Comparison of ENCODE assay signal across 8 cellular contexts in genomic region chr1:36576118-36576517, GRCh38.
DNase-seq lines count a peak whose midpoint lies in the region; ATAC-seq and TF ChIP-seq lines count a peak whose summit lies in the region.

No MANE protein-coding gene starts in this region.

- no peak overlapping the region for H3K27ac Mint-ChIP-seq in activated naive CD8-positive, alpha-beta T cell treated with anti-CD3 and anti-CD28 coated beads, Interleukin-2, amount 50 U/mL, for 24 hours

- no peaks in the 10 kb centered on the region for H3K9me3 ChIP-seq in hepatocyte (ENCODE audit: low read depth)

- H3K9me2 ChIP-seq in hepatocyte (replicated peaks; ENCODE audit: insufficient read depth), result no peaks in the 10 kb centered on the region

- H2AFZ ChIP-seq in hepatocyte, result no peak overlapping the region

- H3K4me1 Mint-ChIP-seq in activated naive CD8-positive, alpha-beta T cell treated with anti-CD3 and anti-CD28 coated beads, Interleukin-2, amount 50 U/mL, for 24 hours, result no peaks in the 10 kb centered on the region

- H3K27me3 Mint-ChIP-seq in activated naive CD8-positive, alpha-beta T cell treated with anti-CD3 and anti-CD28 coated beads, Interleukin-2, amount 50 U/mL, for 24 hours, result peaks cover 21% of the 10 kb centered on the region

- no peak overlapping the region for H3K4me2 ChIP-seq in hepatocyte

- DNase-seq in DMS153 (lab: John Stamatoyannopoulos, UW) (peak; percentile 36), KBM-7 (peak; percentile 55), SK-N-DZ (ENCODE audit: low spot score) (peak; percentile 64), hepatocyte (ENCODE audit: low spot score) (peak; percentile 79)
- DNase-seq in activated naive CD8-positive, alpha-beta T cell treated with anti-CD3 and anti-CD28 coated beads, Interleukin-2, amount 50 U/mL, for 24 hours, result peak; percentile 73
- DNase-seq in stimulated activated CD4-positive, alpha-beta T cell treated with anti-CD3 and anti-CD28 coated beads, Interleukin-12 subunit alpha, Interleukin-12 subunit beta, amount 100 ng/mL, for 24 hours (ENCODE audit: low read depth in 2 of 2), result peak; percentile 25 to 56

- no peak overlapping the region for H3K4me3 ChIP-seq in hepatocyte

- TF ChIP-seq CTCF in hepatocyte (IDR thresholded peaks at IDR 0.05; ENCODE audit: poor library complexity), result peak; percentile 92

- H4K20me1 ChIP-seq in hepatocyte (ENCODE audit: insufficient read depth, poor library complexity, severe bottlenecking), result no peaks in the 10 kb centered on the region

- in situ Hi-C loops in KBM-7 (cut with MboI; ENCODE audit: low pct_unique_long_range_greater_than_20kb, low sequenced_read_pairs), result no loop called here

- peaks cover 9% of the 10 kb centered on the region for H3K27me3 ChIP-seq in hepatocyte

- no peaks in the 10 kb centered on the region for H3K4me1 ChIP-seq in hepatocyte (ENCODE audit: insufficient read depth)

- no peaks in the 10 kb centered on the region for H3K9me3 Mint-ChIP-seq in activated naive CD8-positive, alpha-beta T cell treated with anti-CD3 and anti-CD28 coated beads, Interleukin-2, amount 50 U/mL, for 24 hours

- no peaks in the 10 kb centered on the region for H3K36me3 ChIP-seq in hepatocyte (replicated peaks; ENCODE audit: insufficient read depth, low read depth)

- no peak overlapping the region for H3K4me3 Mint-ChIP-seq in activated naive CD8-positive, alpha-beta T cell treated with anti-CD3 and anti-CD28 coated beads, Interleukin-2, amount 50 U/mL, for 24 hours

- no peaks in the 10 kb centered on the region for H3K36me3 Mint-ChIP-seq in activated naive CD8-positive, alpha-beta T cell treated with anti-CD3 and anti-CD28 coated beads, Interleukin-2, amount 50 U/mL, for 24 hours (ENCODE audit: low read depth)

- H3K79me2 ChIP-seq in hepatocyte, result no peaks in the 10 kb centered on the region

- peak; percentile 67 for ATAC-seq in activated naive CD8-positive, alpha-beta T cell treated with anti-CD3 and anti-CD28 coated beads, Interleukin-2, amount 50 U/mL, for 24 hours
- no peak for ATAC-seq in HG02870 (IDR thresholded peaks at IDR 0.05; ENCODE audit: unreplicated experiment)
- no peak for ATAC-seq in HG03025 (IDR thresholded peaks at IDR 0.05; ENCODE audit: low FRiP score, unreplicated experiment)

- 0% methylated on average over 7 of the region's 7 CpGs for WGBS in hepatocyte (ENCODE audit: low lambda C conversion rate, missing lambda C conversion rate)

- no peak overlapping the region for H3K27ac ChIP-seq in hepatocyte
